22 cellular contexts compared by ENCODE assay signal in the genomic region with DNA sequence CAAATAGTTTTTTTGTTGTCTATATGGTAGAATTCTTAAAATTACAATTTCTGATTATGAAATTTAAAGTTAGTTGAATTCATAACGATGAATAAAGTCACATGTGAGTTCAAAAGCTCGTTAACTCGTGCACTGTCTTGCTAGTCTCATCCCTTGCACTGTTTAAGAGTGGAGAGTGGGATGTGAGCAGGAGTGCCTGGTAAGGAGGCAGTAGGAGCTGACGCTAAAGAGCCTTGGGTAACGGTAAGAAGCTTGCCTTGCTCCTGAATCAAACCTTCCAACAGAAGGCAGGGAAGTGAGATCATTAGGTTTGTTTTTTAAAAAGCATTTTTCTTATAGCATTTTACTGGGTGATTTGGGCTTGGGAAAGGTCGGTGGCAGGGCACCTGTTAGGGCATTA. TPM values are rescaled to one million over a fixed set of nuclear protein-coding genes. Genes with fewer than 3 reads are reported as not detected.
A peak's percentile ranks its signal among the peaks of the same experiment; 100 is the strongest.
DNase-seq lines count a peak whose midpoint lies in the region; ATAC-seq, FAIRE-seq and TF ChIP-seq lines count a peak whose summit lies in the region.
"Had no signal": no experiment of that assay in that cellular context is flagged by ENCODE, and none has a peak within 500 bp of the region (broad histone marks: within the 10 kb centered on the region; RNA-seq: fewer than 3 reads in every experiment).

No MANE protein-coding gene starts in this region.

- H3K36me3 ChIP-seq in GM23338 (ENCODE audit: insufficient read depth) (no peaks in the 10 kb centered on the region), H1 (ENCODE audit: control insufficient read depth in 2 of 4, insufficient read depth in 4 of 4, low read length in 3 of 4) (no peaks in the 10 kb centered on the region), osteoblast (ENCODE audit: insufficient read depth, low read length) (no peaks in the 10 kb centered on the region), adrenal gland (replicated peaks in 1 of 2) (no peaks in the 10 kb centered on the region)
- H3K36me3 ChIP-seq: BE2C, HAP-1 had no signal

- TF ChIP-seq CTCF in GM23338 (conservative IDR thresholded peaks at IDR 0.05; ENCODE audit: low read depth in 2 of 2) (no peak), H1 (IDR thresholded peaks at IDR 0.05; ENCODE audit: control extremely low read depth in 1 of 3, insufficient read depth in 1 of 3, low read depth in 1 of 3, low read length in 3 of 3) (no peak), osteoblast (IDR thresholded peaks at IDR 0.05; ENCODE audit: extremely low read depth, low read depth, low read length) (no peak), adrenal gland (IDR thresholded peaks at IDR 0.05) (no peak)

- H4K5ac ChIP-seq in H1 (ENCODE audit: insufficient read length, low read depth, low read length): no peak overlapping the region

- H3K27ac Mint-ChIP-seq in GM23338 (no peak overlapping the region), T-helper 17 cell (peak overlapping the region; percentile 49)
- no peak overlapping the region for H3K27ac Mint-ChIP-seq in activated T-cell treated with anti-CD3 and anti-CD28 coated beads, Interleukin-2, amount 50 U/mL, for 72 hours

- H3K4me1 ChIP-seq in GM23338 (ENCODE audit: insufficient read depth) (no peaks in the 10 kb centered on the region), H1 (replicated peaks in 1 of 4; ENCODE audit: control insufficient read depth in 3 of 4, insufficient read depth in 4 of 4, low read length in 3 of 4) (no peaks in the 10 kb centered on the region), osteoblast (ENCODE audit: insufficient read depth, low read length) (peaks cover 4% of the 10 kb centered on the region), adrenal gland (replicated peaks in 1 of 2) (no peaks in the 10 kb centered on the region)
- H3K4me1 ChIP-seq: BE2C, HAP-1 had no signal

- no peak overlapping the region for H3K4me3 ChIP-seq in GM23338
- H3K4me3 ChIP-seq in H1 (ENCODE audit: extremely low read depth in 1 of 4, insufficient read depth in 2 of 4, low read depth in 3 of 4, low read length in 4 of 4): no peak overlapping the region
- no peak overlapping the region for H3K4me3 ChIP-seq in osteoblast (ENCODE audit: insufficient read depth, low read length)
- no peak overlapping the region for H3K4me3 ChIP-seq in adrenal gland
- H3K4me3 ChIP-seq: GM12878, HAP-1 had no signal

- TF ChIP-seq POLR2A in H1 (IDR thresholded peaks at IDR 0.05; ENCODE audit: control extremely low read depth in 1 of 2, low read depth in 2 of 2, low read length in 2 of 2): no peak
- no peak for TF ChIP-seq POLR2A in adrenal gland (IDR thresholded peaks at IDR 0.05)

- no peak overlapping the region for H2BK15ac ChIP-seq in H1 (ENCODE audit: low read length)

- H3K4me3 Mint-ChIP-seq in GM23338 (no peak overlapping the region), T-helper 17 cell (peak overlapping the region; percentile 13)
- no peak overlapping the region for H3K4me3 Mint-ChIP-seq in activated T-cell treated with anti-CD3 and anti-CD28 coated beads, Interleukin-2, amount 50 U/mL, for 72 hours
- H3K4me3 Mint-ChIP-seq: CD4-positive, CD25-positive, alpha-beta regulatory T cell had no signal

- H2BK120ac ChIP-seq in H1 (replicated peaks; ENCODE audit: low read depth, low read length): no peak overlapping the region

- H4K20me1 ChIP-seq in GM23338 (replicated peaks; ENCODE audit: insufficient read depth) (no peaks in the 10 kb centered on the region), H1 (replicated peaks in 1 of 2; ENCODE audit: control insufficient read depth in 1 of 2, insufficient read depth in 2 of 2, low read length in 2 of 2) (no peaks in the 10 kb centered on the region), osteoblast (ENCODE audit: insufficient read depth, low read length) (no peaks in the 10 kb centered on the region)

- no peaks in the 10 kb centered on the region for H3K23me2 ChIP-seq in H1 (ENCODE audit: low read depth, low read length)

- H2AFZ ChIP-seq in GM23338 (peak overlapping the region; percentile 74; the same call in 1 of the 2 replicates), H1 (ENCODE audit: low read length) (no peak overlapping the region), osteoblast (ENCODE audit: low read length) (no peak overlapping the region)

- H3K79me2 ChIP-seq in GM23338 (replicated peaks; ENCODE audit: insufficient read depth) (no peaks in the 10 kb centered on the region), H1 (ENCODE audit: control insufficient read depth in 1 of 2, insufficient read depth in 2 of 2, low read length in 2 of 2) (no peaks in the 10 kb centered on the region), osteoblast (ENCODE audit: insufficient read depth, low read length) (no peaks in the 10 kb centered on the region)

- H4K8ac ChIP-seq in H1 (ENCODE audit: extremely low read depth, insufficient read depth, low read length): no peak overlapping the region

- H3K4me2 ChIP-seq in GM23338 (no peak overlapping the region), H1 (ENCODE audit: insufficient read depth in 1 of 2, low read depth in 2 of 2, low read length in 2 of 2) (no peak overlapping the region), osteoblast (ENCODE audit: insufficient read depth, low read length) (no peak overlapping the region)

- H3K79me1 ChIP-seq in H1 (ENCODE audit: low read depth, low read length): no peaks in the 10 kb centered on the region

- no peak overlapping the region for H4K91ac ChIP-seq in H1 (replicated peaks; ENCODE audit: insufficient read length, low read length)

- no peak overlapping the region for H2BK20ac ChIP-seq in H1 (ENCODE audit: low read length)

- no peak for FAIRE-seq in H1 (lab: Jason Lieb, UNC)
- FAIRE-seq: GM12878, HepG2 had no signal

- H3K56ac ChIP-seq in H1 (replicated peaks; ENCODE audit: insufficient read length, low read depth, low read length): no peak overlapping the region

- WGBS in H1 (ENCODE audit: extremely low coverage in 1 of 2, insufficient coverage in 1 of 2, insufficient read length in 1 of 2, insufficient replicate concordance in 2 of 2, low coverage in 1 of 2, low lambda C conversion rate in 2 of 2, missing lambda C conversion rate in 1 of 2), 2 experiments: 89% methylated on average over 6 of the region's 6 CpGs; no CpG with 5 or more reads in 1 of the 2 experiments
- 63 to 86% (median 77%) methylated on average over 6 of the region's 6 CpGs for WGBS in adrenal gland, 4 donors

- H3K14ac ChIP-seq in H1 (ENCODE audit: insufficient read length): no peak overlapping the region

- H3K27me3 ChIP-seq in GM23338 (ENCODE audit: insufficient read depth) (no peaks in the 10 kb centered on the region), H1 (replicated peaks in 1 of 4; ENCODE audit: control insufficient read depth in 3 of 4, extremely low read depth in 1 of 4, insufficient read depth in 3 of 4, low read length in 3 of 4) (no peaks in the 10 kb centered on the region), osteoblast (ENCODE audit: insufficient read depth, low read length) (no peaks in the 10 kb centered on the region), adrenal gland (no peaks in the 10 kb centered on the region)
- H3K27me3 ChIP-seq: BE2C had no signal

- POLR2A ChIA-PET in H1 (lab: Charles Lee; ENCODE audit: partially characterized antibody): no interaction called here

- no peaks in the 10 kb centered on the region for H3K9me2 ChIP-seq in GM23338 (ENCODE audit: insufficient read depth)

- H3K4me1 Mint-ChIP-seq in GM23338 (no peaks in the 10 kb centered on the region; the same call in 2 of the 3 replicates), T-helper 17 cell (peaks cover 35% of the 10 kb centered on the region)
- peaks cover 62% of the 10 kb centered on the region for H3K4me1 Mint-ChIP-seq in activated T-cell treated with anti-CD3 and anti-CD28 coated beads, Interleukin-2, amount 50 U/mL, for 72 hours (ENCODE audit: low read depth)

- no peaks in the 10 kb centered on the region for H3K9me3 Mint-ChIP-seq in GM23338
- H3K9me3 Mint-ChIP-seq in activated T-cell treated with anti-CD3 and anti-CD28 coated beads, Interleukin-2, amount 50 U/mL, for 72 hours: peaks cover 2 to 3% of the 10 kb centered on the region in 2 donors
- H3K9me3 Mint-ChIP-seq: CD4-positive, CD25-positive, alpha-beta regulatory T cell; CD8-positive, alpha-beta memory T cell had no signal

- H2AK5ac ChIP-seq in H1 (ENCODE audit: low read depth, low read length): no peak overlapping the region

- DNase-seq in GM23338 (ENCODE audit: low spot score): no peak
- DNase-seq in T-helper 17 cell: no peak
- DNase-seq in H1 (ENCODE audit: low read depth in 1 of 2, low spot score in 2 of 2): no peak
- DNase-seq in osteoblast (ENCODE audit: insufficient read length, low spot score, missing footprints): peak; percentile 38
- no peak for DNase-seq in kidney glomerular epithelial cell (lab: John Stamatoyannopoulos, UW)
- no peak for DNase-seq in adrenal gland
- DNase-seq in activated T-cell treated with anti-CD3 and anti-CD28 coated beads, Interleukin-2, amount 50 U/mL, for 72 hours: no peak
- DNase-seq: BE2C; C1 segment of cervical spinal cord; CD4-positive, CD25-positive, alpha-beta regulatory T cell; CD8-positive, alpha-beta memory T cell; COR-L47; DMS 273 treated with DMSO at 0.1 percent for 48 hours; DMS53; DND-41; EL had no signal

- no peak for TF ChIP-seq RAD21 in H1 (IDR thresholded peaks at IDR 0.05 in 1 of 2, conservative IDR thresholded peaks at IDR 0.05 in 1 of 2; ENCODE audit: low read depth in 2 of 2, low read length in 2 of 2)

- H3K9ac ChIP-seq in H1 (replicated peaks in 1 of 4; ENCODE audit: extremely low read depth in 1 of 4, low read depth in 3 of 4, low read length in 3 of 4): no peak overlapping the region

- H3K27me3 Mint-ChIP-seq in GM23338 (ENCODE audit: insufficient read depth, low read depth, poor library complexity) (peaks cover 4% of the 10 kb centered on the region), T-helper 17 cell (no peaks in the 10 kb centered on the region)
- peaks cover 16% of the 10 kb centered on the region for H3K27me3 Mint-ChIP-seq in activated T-cell treated with anti-CD3 and anti-CD28 coated beads, Interleukin-2, amount 50 U/mL, for 72 hours (ENCODE audit: low read depth)
- H3K27me3 Mint-ChIP-seq: CD4-positive, CD25-positive, alpha-beta regulatory T cell had no signal

- H3K18ac ChIP-seq in H1 (ENCODE audit: extremely low read depth, low read length): no peak overlapping the region

- H3K9me3 ChIP-seq in T-helper 17 cell (ENCODE audit: control insufficient read depth, low read length, poor library complexity, severe bottlenecking): no peaks in the 10 kb centered on the region
- no peaks in the 10 kb centered on the region for H3K9me3 ChIP-seq in H1 (ENCODE audit: insufficient read depth in 2 of 2, low read depth in 1 of 2, low read length in 1 of 2)
- H3K9me3 ChIP-seq in osteoblast (ENCODE audit: low read depth, low read length): no peaks in the 10 kb centered on the region
- H3K9me3 ChIP-seq in adrenal gland (replicated peaks in 1 of 3): no peaks in the 10 kb centered on the region
- H3K9me3 ChIP-seq: BE2C, HAP-1 had no signal

- H3K27ac ChIP-seq in GM23338 (ENCODE audit: low read depth) (no peak overlapping the region), H1 (ENCODE audit: low read depth, low read length) (no peak overlapping the region), osteoblast (ENCODE audit: low read depth, low read length) (no peak overlapping the region), adrenal gland (no peak overlapping the region)

- no peak for ATAC-seq in GM23338
- ATAC-seq in T-helper 17 cell: no peak
- no peak for ATAC-seq in activated T-cell treated with anti-CD3 and anti-CD28 coated beads, Interleukin-2, amount 50 U/mL, for 72 hours (replicated peaks in 1 of 2)
- ATAC-seq: GM12878, HepG2 had no signal

- H3K36me3 Mint-ChIP-seq in GM23338 (ENCODE audit: low read depth) (no peaks in the 10 kb centered on the region), T-helper 17 cell (ENCODE audit: low read depth) (no peaks in the 10 kb centered on the region)
- peaks cover 3 to 5% of the 10 kb centered on the region in 2 donors for H3K36me3 Mint-ChIP-seq in activated T-cell treated with anti-CD3 and anti-CD28 coated beads, Interleukin-2, amount 50 U/mL, for 72 hours (ENCODE audit: insufficient read depth in 2 of 2)
- H3K36me3 Mint-ChIP-seq: CD4-positive, CD25-positive, alpha-beta regulatory T cell had no signal

- intact Hi-C loops in adrenal gland (cut with DNase I): no loop called here

- no peak for TF ChIP-seq EP300 in H1 (IDR thresholded peaks at IDR 0.05; ENCODE audit: borderline replicate concordance in 1 of 2, low read depth in 2 of 2, low read length in 2 of 2)

- no peak overlapping the region for H3K23ac ChIP-seq in H1 (ENCODE audit: insufficient read length)

- no peaks in the 10 kb centered on the region for H3F3A ChIP-seq in GM23338 (replicated peaks; ENCODE audit: low read depth)

- 0 out of 2 replicates have a peak overlapping the region, but pooled peaks have one; percentile 62 for H2BK12ac ChIP-seq in H1 (ENCODE audit: low read depth, low read length)

- H3K4ac ChIP-seq in H1 (replicated peaks; ENCODE audit: insufficient read length, low read depth, low read length): no peak overlapping the region

- H2BK5ac ChIP-seq in H1 (ENCODE audit: low read depth, low read length): no peak overlapping the region

- CTCF ChIA-PET in H1 (lab: Charles Lee; ENCODE audit: partially characterized antibody): interaction anchor here (1.0 kb wide), 1 partner anchor 9 kb away, joined by 3 read pairs; no protein-coding TSS in a partner anchor

RNA-seq across cellular contexts. Expression of a gene that starts 2.3 kb away (rescaled TPM):
- total RNA-seq in GM23338 (2014; rRNA removed; shearing (Covaris generic)): not detected in 2 replicates
- not detected in 2 replicates for polyA plus RNA-seq in GM23338 (2016; fragmentation: Nextera tagmentation; extraction: Ambion mirVana)
- total RNA-seq in T-helper 17 cell: under 1 TPM in 1 of 2 donors, not detected in 1; 0.47 TPM
- total RNA-seq in H1 (2021; fragmentation: NEBNext Ultra II Directional; extraction: Animal tissue kit (Norgen Biotek cat#: 25700)): not detected in 2 replicates
- polyA plus RNA-seq in H1 (2011; rRNA removed): not detected in 2 replicates
- not detected for polyA plus RNA-seq in H1 (2011; cell fraction: cytosol; rRNA removed)
- not detected for polyA plus RNA-seq in H1 (2011; cell fraction: nucleus; rRNA removed)
- not detected in 4 replicates for polyA plus RNA-seq in H1 (2012, experiment 1 of 2)
- not detected for polyA plus RNA-seq in H1 (2012, experiment 2 of 2)
- not detected for polyA plus RNA-seq in H1 (2013, experiment 1 of 2)
- polyA plus RNA-seq in H1 (2013, experiment 2 of 2): not detected
- polyA minus RNA-seq in H1 (2011; rRNA and poly(A)+ RNA removed): not detected in 2 replicates
- polyA minus RNA-seq in H1 (2011; cell fraction: cytosol; rRNA and poly(A)+ RNA removed): not detected
- not detected for polyA minus RNA-seq in H1 (2011; cell fraction: nucleus; rRNA and poly(A)+ RNA removed)
- not detected in 2 replicates for total RNA-seq in osteoblast
- total RNA-seq in adrenal gland: under 1 TPM in 3 of 8 donors, not detected in 5; 0.23 to 0.45 (median 0.25) TPM
- polyA plus RNA-seq in adrenal gland: under 1 TPM; 0.13 to 0.32 (median 0.15) TPM
- total RNA-seq in activated T-cell treated with anti-CD3 and anti-CD28 coated beads, Interleukin-2, amount 50 U/mL, for 72 hours: 1 to 10 TPM; 3.9 to 9.0 TPM
- total RNA-seq: A172, G401, H4, HepG2 had no signal
